ENCODE assay signal across 19 cellular contexts in the genomic region with DNA sequence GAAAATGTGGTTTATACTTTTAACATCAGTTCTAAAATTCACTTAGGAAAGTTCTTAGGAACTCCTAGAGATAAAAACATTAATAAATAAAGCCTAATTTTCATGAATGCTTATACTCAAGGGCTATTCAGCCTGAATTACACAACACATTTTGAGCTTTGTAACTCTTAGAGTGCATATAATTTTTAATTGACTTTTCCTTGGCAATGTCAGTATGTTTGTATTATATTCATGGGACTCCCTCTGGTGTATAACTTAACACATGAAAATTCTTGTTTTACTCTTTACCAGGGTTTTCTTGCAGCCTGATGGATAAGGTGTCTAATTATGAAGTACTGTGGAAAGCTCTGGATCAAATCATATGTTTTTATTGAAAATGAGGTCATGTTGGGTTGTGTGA.
DNase-seq lines count a peak whose midpoint lies in the region; ATAC-seq, FAIRE-seq and TF ChIP-seq lines count a peak whose summit lies in the region.
"Had no signal": no experiment of that assay in that cellular context is flagged by ENCODE, and none has a peak within 500 bp of the region (broad histone marks: within the 10 kb centered on the region; RNA-seq: fewer than 3 reads in every experiment).

No MANE protein-coding gene starts in this region.

- H3K36me3 Mint-ChIP-seq in HFFc6 (ENCODE audit: low read depth) (peaks cover 11% of the 10 kb centered on the region), astrocyte (ENCODE audit: low read depth, unreplicated experiment) (no peaks in the 10 kb centered on the region), endothelial cell (ENCODE audit: low read depth, unreplicated experiment) (no peaks in the 10 kb centered on the region)
- peaks cover 0 to 3% (median 0%) of the 10 kb centered on the region in 5 donors for H3K36me3 Mint-ChIP-seq in naive thymus-derived CD4-positive, alpha-beta T cell
- H3K36me3 Mint-ChIP-seq: stimulated activated memory B cell treated with anti-CD40 and anti-IgM and Interleukin-4, amounts not matched to agents 10 μg/mL and 1 μg/mL and 100 μg/mL, for 72 hours had no signal

- no peaks in the 10 kb centered on the region for H3K79me2 ChIP-seq in ACC112 (ENCODE audit: control insufficient read depth, insufficient read depth, low read length, unreplicated experiment)
- no peaks in the 10 kb centered on the region for H3K79me2 ChIP-seq in astrocyte (ENCODE audit: insufficient read depth, low read length)
- no peaks in the 10 kb centered on the region for H3K79me2 ChIP-seq in keratinocyte (ENCODE audit: control insufficient read depth, insufficient read depth, low read length)

- dilution Hi-C loops in keratinocyte (cut with MboI; ENCODE audit: extremely low pct_ligation_motif_present, low sequenced_read_pairs) = no loop called here

- TF ChIP-seq CTCF in HFFc6 (IDR thresholded peaks at IDR 0.05) (peak; percentile 71), astrocyte (IDR thresholded peaks at IDR 0.05; ENCODE audit: insufficient read depth, low read depth, low read length) (no peak), keratinocyte (optimal IDR thresholded peaks at IDR 0.05 in 1 of 3, IDR thresholded peaks at IDR 0.05 in 1 of 3, conservative IDR thresholded peaks at IDR 0.05 in 1 of 3; ENCODE audit: extremely low read depth in 1 of 3, insufficient read depth in 2 of 3, low read length in 3 of 3) (no peak), endothelial cell (IDR thresholded peaks at IDR 0.05; ENCODE audit: unreplicated experiment) (no peak)

- DNase-seq in HFFc6 = peak; percentile 22
- DNase-seq in astrocyte (ENCODE audit: low read depth) = peak; percentile 10
- no peak for DNase-seq in keratinocyte (ENCODE audit: low read depth, low spot score)
- DNase-seq in RCC 7860 (ENCODE audit: low spot score) = no peak
- no peak for DNase-seq in HUDEP-2 (lab: John Stamatoyannopoulos, UW; ENCODE audit: unreplicated experiment in 76 of 76)
- no peak for DNase-seq in naive thymus-derived CD4-positive, alpha-beta T cell
- DNase-seq in endothelial cell (ENCODE audit: low spot score) = no peak
- DNase-seq: activated CD4-positive, alpha-beta T cell treated with anti-CD3 and anti-CD28 coated beads, Interleukin-2, amount 50 U/mL, for 48 hours; activated naive CD4-positive, alpha-beta T cell treated with Interleukin-2 at 50 U/mL for 16 hours; glutamatergic neuron; left ventricle myocardium superior; NCI-H187; nucleus accumbens; stimulated activated CD4-positive, alpha-beta T cell treated with anti-CD3 and anti-CD28 coated beads, Interleukin-1b, Interleukin-23, amount 100 ng/mL, for 48 hours had no signal

- H4K20me1 ChIP-seq in astrocyte (ENCODE audit: insufficient read depth, low read length) (no peaks in the 10 kb centered on the region), keratinocyte (ENCODE audit: control insufficient read depth, extremely low read depth, insufficient read depth, low read length) (no peaks in the 10 kb centered on the region)

- H3K4me1 Mint-ChIP-seq in HFFc6 (ENCODE audit: low read depth) = peaks cover 76% of the 10 kb centered on the region
- H3K4me1 Mint-ChIP-seq in astrocyte (ENCODE audit: low read depth, unreplicated experiment) = peaks cover 33% of the 10 kb centered on the region
- H3K4me1 Mint-ChIP-seq in naive thymus-derived CD4-positive, alpha-beta T cell = no peaks in the 10 kb centered on the region
- H3K4me1 Mint-ChIP-seq in endothelial cell (ENCODE audit: unreplicated experiment) = peaks cover 10% of the 10 kb centered on the region
- H3K4me1 Mint-ChIP-seq: B cell; stimulated activated memory B cell treated with anti-CD40 and anti-IgM and Interleukin-4, amounts not matched to agents 10 μg/mL and 1 μg/mL and 100 μg/mL, for 72 hours had no signal

- H3K27ac Mint-ChIP-seq in HFFc6 (no peak overlapping the region), astrocyte (ENCODE audit: unreplicated experiment) (no peak overlapping the region), endothelial cell (ENCODE audit: unreplicated experiment) (no peak overlapping the region)
- H3K27ac Mint-ChIP-seq in naive thymus-derived CD4-positive, alpha-beta T cell = no peak overlapping the region
- H3K27ac Mint-ChIP-seq: B cell; stimulated activated memory B cell treated with anti-CD40 and anti-IgM and Interleukin-4, amounts not matched to agents 10 μg/mL and 1 μg/mL and 100 μg/mL, for 72 hours had no signal

- H3K27me3 ChIP-seq in ACC112 (ENCODE audit: insufficient read depth, low read length) = no peaks in the 10 kb centered on the region
- H3K27me3 ChIP-seq in astrocyte (ENCODE audit: insufficient read depth, low read length) = no peaks in the 10 kb centered on the region
- H3K27me3 ChIP-seq in keratinocyte (ENCODE audit: control insufficient read depth, extremely low read depth, insufficient read depth, low read length) = no peaks in the 10 kb centered on the region
- no peaks in the 10 kb centered on the region for H3K27me3 ChIP-seq in naive thymus-derived CD4-positive, alpha-beta T cell (ENCODE audit: control insufficient read depth in 2 of 2, insufficient read depth in 2 of 2, low read length in 2 of 2)
- H3K27me3 ChIP-seq: vagina had no signal

- no peaks in the 10 kb centered on the region for H3K9me1 ChIP-seq in keratinocyte (ENCODE audit: control insufficient read depth, extremely low read depth, insufficient read depth, low read length)

- H3K9ac ChIP-seq in astrocyte (ENCODE audit: low read length) = no peak overlapping the region
- H3K9ac ChIP-seq in keratinocyte (ENCODE audit: control insufficient read depth, extremely low read depth, insufficient read depth, low read length) = no peak overlapping the region

- H3K4me2 ChIP-seq in astrocyte (ENCODE audit: low read length) (no peak overlapping the region), keratinocyte (ENCODE audit: control insufficient read depth, extremely low read depth, insufficient read depth, low read depth, low read length) (no peak overlapping the region)

- no peak overlapping the region for H3K4me3 Mint-ChIP-seq in HFFc6
- no peak overlapping the region for H3K4me3 Mint-ChIP-seq in astrocyte (ENCODE audit: unreplicated experiment)
- H3K4me3 Mint-ChIP-seq in naive thymus-derived CD4-positive, alpha-beta T cell = no peak overlapping the region
- no peak overlapping the region for H3K4me3 Mint-ChIP-seq in endothelial cell (ENCODE audit: unreplicated experiment)
- H3K4me3 Mint-ChIP-seq: B cell; stimulated activated memory B cell treated with anti-CD40 and anti-IgM and Interleukin-4, amounts not matched to agents 10 μg/mL and 1 μg/mL and 100 μg/mL, for 72 hours had no signal

- H3K9me3 ChIP-seq in astrocyte (ENCODE audit: insufficient read depth, low read depth, low read length) (no peaks in the 10 kb centered on the region), keratinocyte (ENCODE audit: control insufficient read depth, low read depth, low read length) (no peaks in the 10 kb centered on the region)
- H3K9me3 ChIP-seq in naive thymus-derived CD4-positive, alpha-beta T cell (ENCODE audit: control insufficient read depth in 2 of 3, low read length in 3 of 3) = no peaks in the 10 kb centered on the region
- H3K9me3 ChIP-seq: HAP-1, vagina had no signal

- POLR2A ChIA-PET in naive thymus-derived CD4-positive, alpha-beta T cell (lab: Charles Lee) = no interaction called here

- ATAC-seq in naive thymus-derived CD4-positive, alpha-beta T cell = no peak
- ATAC-seq: left ventricle myocardium superior; stimulated activated memory B cell treated with anti-CD40 and anti-IgM and Interleukin-4, amounts not matched to agents 10 μg/mL and 1 μg/mL and 100 μg/mL, for 72 hours had no signal

- H3K36me3 ChIP-seq in ACC112 (ENCODE audit: insufficient read depth, low read length) (no peaks in the 10 kb centered on the region), astrocyte (ENCODE audit: insufficient read depth, low read length) (no peaks in the 10 kb centered on the region), keratinocyte (ENCODE audit: control insufficient read depth in 2 of 2, extremely low read depth in 1 of 2, insufficient read depth in 2 of 2, low read length in 2 of 2) (no peaks in the 10 kb centered on the region)
- no peaks in the 10 kb centered on the region for H3K36me3 ChIP-seq in naive thymus-derived CD4-positive, alpha-beta T cell (ENCODE audit: control insufficient read depth in 2 of 3, insufficient read depth in 3 of 3, low read length in 3 of 3)
- H3K36me3 ChIP-seq: HAP-1, vagina had no signal

- intact Hi-C loops in naive thymus-derived CD4-positive, alpha-beta T cell (cut with micrococcal nuclease) = no loop called here

- H2AFZ ChIP-seq in ACC112 (ENCODE audit: low read length, unreplicated experiment) (peak overlapping the region; percentile 79), astrocyte (ENCODE audit: low read depth, low read length) (no peak overlapping the region), keratinocyte (ENCODE audit: control insufficient read depth, low read length) (peak overlapping the region; percentile 35)

- peak overlapping the region; percentile 76 for H3K27ac ChIP-seq in ACC112 (ENCODE audit: low read depth, low read length)
- no peak overlapping the region for H3K27ac ChIP-seq in astrocyte (ENCODE audit: low read depth, low read length)
- peak overlapping the region; percentile 93 for H3K27ac ChIP-seq in keratinocyte (ENCODE audit: control insufficient read depth, insufficient read depth, low read length)
- no peak overlapping the region for H3K27ac ChIP-seq in naive thymus-derived CD4-positive, alpha-beta T cell (ENCODE audit: low read depth, low read length)
- H3K27ac ChIP-seq: vagina had no signal

- H3K4me3 ChIP-seq in ACC112 (ENCODE audit: low read depth, low read length) (no peak overlapping the region), astrocyte (ENCODE audit: insufficient read depth, low read depth, low read length) (no peak overlapping the region), keratinocyte (ENCODE audit: control insufficient read depth in 2 of 3, extremely low read depth in 1 of 3, insufficient read depth in 2 of 3, low read depth in 1 of 3, low read length in 3 of 3) (no peak overlapping the region)
- H3K4me3 ChIP-seq in naive thymus-derived CD4-positive, alpha-beta T cell (ENCODE audit: low read length) = no peak overlapping the region
- H3K4me3 ChIP-seq: HAP-1, vagina had no signal

- peaks cover 9% of the 10 kb centered on the region for H3K9me3 Mint-ChIP-seq in HFFc6
- H3K9me3 Mint-ChIP-seq in astrocyte (ENCODE audit: unreplicated experiment) = peaks cover 4% of the 10 kb centered on the region
- H3K9me3 Mint-ChIP-seq in naive thymus-derived CD4-positive, alpha-beta T cell = peaks cover 0 to 10% (median 4%) of the 10 kb centered on the region in 11 donors
- no peaks in the 10 kb centered on the region for H3K9me3 Mint-ChIP-seq in endothelial cell (ENCODE audit: unreplicated experiment)
- H3K9me3 Mint-ChIP-seq: stimulated activated memory B cell treated with anti-CD40 and anti-IgM and Interleukin-4, amounts not matched to agents 10 μg/mL and 1 μg/mL and 100 μg/mL, for 72 hours had no signal

- CTCF ChIA-PET in naive thymus-derived CD4-positive, alpha-beta T cell (lab: Charles Lee) = no interaction called here

- H3K27me3 Mint-ChIP-seq in HFFc6 (ENCODE audit: insufficient read depth) = no peaks in the 10 kb centered on the region; the same call in 1 of the 2 replicates
- H3K27me3 Mint-ChIP-seq in astrocyte (ENCODE audit: low read depth, unreplicated experiment) = no peaks in the 10 kb centered on the region
- peaks cover 4 to 34% (median 20%) of the 10 kb centered on the region in 5 donors for H3K27me3 Mint-ChIP-seq in naive thymus-derived CD4-positive, alpha-beta T cell
- H3K27me3 Mint-ChIP-seq in endothelial cell (ENCODE audit: unreplicated experiment) = no peaks in the 10 kb centered on the region
- H3K27me3 Mint-ChIP-seq: B cell had no signal

- peaks cover 41% of the 10 kb centered on the region for H3K4me1 ChIP-seq in ACC112 (ENCODE audit: control insufficient read depth, insufficient read depth, low read length, unreplicated experiment)
- peaks cover 16% of the 10 kb centered on the region for H3K4me1 ChIP-seq in astrocyte (ENCODE audit: insufficient read depth, low read length)
- H3K4me1 ChIP-seq in keratinocyte (ENCODE audit: control insufficient read depth, extremely low read depth, insufficient read depth, low read length) = peaks cover 54% of the 10 kb centered on the region
- no peaks in the 10 kb centered on the region for H3K4me1 ChIP-seq in naive thymus-derived CD4-positive, alpha-beta T cell (ENCODE audit: control insufficient read depth in 2 of 2, insufficient read depth in 2 of 2, low read length in 2 of 2)
- H3K4me1 ChIP-seq: HAP-1, vagina had no signal

- FAIRE-seq in astrocyte (lab: Jason Lieb, UNC) = peak; percentile 5
- FAIRE-seq in keratinocyte (lab: Jason Lieb, UNC) = no peak
- FAIRE-seq in RCC 7860 (lab: Jason Lieb, UNC) = no peak

Comparison
In these comparisons a context has a peak if more than half of its experiments do, and no peak if none do; other contexts are left out.
1. H3K27ac ChIP-seq: peak in ACC112 (single experiment) and keratinocyte (single experiment); none in astrocyte (single experiment) and naive thymus-derived CD4-positive, alpha-beta T cell (single experiment).
2. DNase-seq: peak in HFFc6 (single experiment) and astrocyte (single experiment); none in keratinocyte (single experiment), RCC 7860 (single experiment), HUDEP-2 (0 of 76), naive thymus-derived CD4-positive, alpha-beta T cell (0 of 9) and endothelial cell (single experiment).